Comparison of ENCODE assay signal across 8 cellular contexts in genomic region chr16:56589141-56590039, GRCh38. TPM values are rescaled to one million over a fixed set of nuclear protein-coding genes. Genes with fewer than 3 reads are reported as not detected.
A peak's percentile ranks its signal among the peaks of the same experiment; 100 is the strongest.
DNase-seq lines count a peak whose midpoint lies in the region; ATAC-seq lines count a peak whose summit lies in the region.

Gene MT3 (plus strand): TSS chr16:56589528. CDS start chr16:56589591, 63 bp downstream.

- H3K4me1 ChIP-seq in skeletal muscle tissue (ENCODE audit: control insufficient read depth in 3 of 3, insufficient read depth in 3 of 3, low read length in 3 of 3), result peaks cover 4 to 17% (median 14%) of the 10 kb centered on the region in 3 donors

- peak; percentile 50 for DNase-seq in DMS153 (lab: John Stamatoyannopoulos, UW)
- peak; percentile 80 for DNase-seq in NCI-H2227 (lab: John Stamatoyannopoulos, UW; ENCODE audit: unreplicated experiment)
- DNase-seq in amygdala (lab: John Stamatoyannopoulos, UW), result peak in 49 of 56 donors; percentile 38 to 89 (median 74)
- no peak for DNase-seq in RKO (ENCODE audit: low spot score)

- H3K27ac ChIP-seq in skeletal muscle tissue (ENCODE audit: low read depth, low read length), result no peak within 1 kb of the TSS

- no peaks in the 10 kb centered on the region for H3K36me3 ChIP-seq in skeletal muscle tissue (ENCODE audit: control insufficient read depth in 3 of 3, insufficient read depth in 3 of 3, low read length in 3 of 3)

- peak within 1 kb of the TSS in 2 of 3 donors; percentile 23 to 70 for H3K9ac ChIP-seq in skeletal muscle tissue (ENCODE audit: low read depth in 1 of 3, low read length in 3 of 3)

- ATAC-seq in HG02970 (IDR thresholded peaks at IDR 0.05; ENCODE audit: low FRiP score, unreplicated experiment), result no peak
- no peak for ATAC-seq in HG03139 (IDR thresholded peaks at IDR 0.05; ENCODE audit: unreplicated experiment)

- H3K4me3 ChIP-seq in iPS-18c (ENCODE audit: insufficient read depth, low read depth, low read length) (peak within 1 kb of the TSS; percentile 38), skeletal muscle tissue (ENCODE audit: low read length in 3 of 3) (peak within 1 kb of the TSS; percentile 59 to 74 (median 63))

- H3K9me3 ChIP-seq in iPS-18c (ENCODE audit: control insufficient read depth, insufficient read depth, low read length) (no peaks in the 10 kb centered on the region), skeletal muscle tissue (ENCODE audit: control insufficient read depth in 3 of 3, low read length in 3 of 3) (no peaks in the 10 kb centered on the region)

- peaks cover 11 to 23% (median 17%) of the 10 kb centered on the region in 3 donors for H3K27me3 ChIP-seq in skeletal muscle tissue (ENCODE audit: control insufficient read depth in 3 of 3, insufficient read depth in 3 of 3, low read length in 3 of 3)

RNA-seq across cellular contexts. Expression of gene MT3, which starts in this region (rescaled TPM):
- 1.0 TPM for total RNA-seq in skeletal muscle tissue
